ENCODE assay signal across 7 cellular contexts in genomic region chr1:36154765-36155559, GRCh38. TPM values are rescaled to one million over a fixed set of nuclear protein-coding genes. Genes with fewer than 3 reads are reported as not detected.
A peak's percentile ranks its signal among the peaks of the same experiment; 100 is the strongest.
DNase-seq lines count a peak whose midpoint lies in the region; ATAC-seq and TF ChIP-seq lines count a peak whose summit lies in the region.

No MANE protein-coding gene starts in this region.

- ATAC-seq in HG03378 (IDR thresholded peaks at IDR 0.05; ENCODE audit: unreplicated experiment): no peak

- H3K27me3 Mint-ChIP-seq in glutamatergic neuron (ENCODE audit: unreplicated experiment): peaks cover 20% of the 10 kb centered on the region

- H3K27me3 ChIP-seq in HL-60 (ENCODE audit: insufficient read depth, poor library complexity, severe bottlenecking) (no peaks in the 10 kb centered on the region), WERI-Rb-1 (ENCODE audit: insufficient read depth, low read depth, severe bottlenecking) (no peaks in the 10 kb centered on the region), sigmoid colon (no peaks in the 10 kb centered on the region)

- H3K9me3 ChIP-seq in WERI-Rb-1 (ENCODE audit: severe bottlenecking) (no peaks in the 10 kb centered on the region), sigmoid colon (no peaks in the 10 kb centered on the region)

- WGBS in sigmoid colon, 2 donors: 29 to 31% methylated on average over 10 of the region's 10 CpGs

- H3K4me3 ChIP-seq in HL-60 (replicated peaks; ENCODE audit: insufficient read depth, low read length): peak overlapping the region; percentile 88
- H3K4me3 ChIP-seq in WERI-Rb-1 (ENCODE audit: low read depth, low read length): peak overlapping the region; percentile 62
- H3K4me3 ChIP-seq in sigmoid colon: peak overlapping the region; percentile 81 to 100 (median 98)

- H3K36me3 ChIP-seq in WERI-Rb-1 (peaks cover 27% of the 10 kb centered on the region), sigmoid colon (no peaks in the 10 kb centered on the region)

- TF ChIP-seq CTCF in HL-60 (IDR thresholded peaks at IDR 0.05; ENCODE audit: insufficient read depth, low read length) (no peak), WERI-Rb-1 (IDR thresholded peaks at IDR 0.05; ENCODE audit: low read depth, low read length) (no peak), glutamatergic neuron (IDR thresholded peaks at IDR 0.05; ENCODE audit: partially characterized antibody, unreplicated experiment) (no peak), sigmoid colon (IDR thresholded peaks at IDR 0.05) (no peak)

- H3K27ac Mint-ChIP-seq in glutamatergic neuron (ENCODE audit: unreplicated experiment): peak overlapping the region; percentile 77

- TF ChIP-seq POLR2A in sigmoid colon (IDR thresholded peaks at IDR 0.05): no peak

- no peak for TF ChIP-seq EP300 in sigmoid colon (IDR thresholded peaks at IDR 0.05)

- peak overlapping the region; percentile 75 for H3K4me3 Mint-ChIP-seq in glutamatergic neuron (ENCODE audit: unreplicated experiment)

- no peaks in the 10 kb centered on the region for H3K36me3 Mint-ChIP-seq in glutamatergic neuron (ENCODE audit: unreplicated experiment)

- peaks cover 33% of the 10 kb centered on the region for H3K4me1 Mint-ChIP-seq in glutamatergic neuron (ENCODE audit: low read depth, unreplicated experiment)

- H3K27ac ChIP-seq in HL-60 (replicated peaks): peak overlapping the region; percentile 86
- H3K27ac ChIP-seq in WERI-Rb-1: peak overlapping the region; percentile 97
- peak overlapping the region; percentile 98 to 100 (median 100) for H3K27ac ChIP-seq in sigmoid colon

- intact Hi-C loops in sigmoid colon (cut with DNase I): no loop called here

- no peak for DNase-seq in HL-60 (ENCODE audit: low read depth in 1 of 2, low spot score in 1 of 2)
- peak; percentile 32 for DNase-seq in WERI-Rb-1
- peak; percentile 41 for DNase-seq in glutamatergic neuron
- no peak for DNase-seq in sigmoid colon
- DNase-seq in pons (ENCODE audit: low spot score): no peak
- no peak for DNase-seq in DMS153 (lab: John Stamatoyannopoulos, UW)

- H3K9me3 Mint-ChIP-seq in glutamatergic neuron (ENCODE audit: unreplicated experiment): peaks cover 7% of the 10 kb centered on the region

- H3K4me1 ChIP-seq in sigmoid colon: peaks cover 0 to 75% (median 64%) of the 10 kb centered on the region in 4 donors

RNA-seq across cellular contexts. Expression of gene MAP7D1, which starts 1.0 kb away (rescaled TPM):
- total RNA-seq in glutamatergic neuron (ENCODE audit: unreplicated experiment): 152 TPM
- total RNA-seq in sigmoid colon: 100 to 1,000 TPM; 104 to 226 (median 129) TPM
- polyA plus RNA-seq in sigmoid colon: 10 to 100 TPM; 31.8 to 60.9 (median 57.1) TPM

RNA-seq across cellular contexts. Expression of gene TRAPPC3, which starts 5.7 kb away (rescaled TPM):
- total RNA-seq in glutamatergic neuron (ENCODE audit: unreplicated experiment) (30.0 TPM), sigmoid colon (100 to 1,000 TPM; 108 to 177 (median 129) TPM)
- polyA plus RNA-seq in sigmoid colon: 100 to 1,000 TPM in 1 of 3 donors, 10 to 100 TPM in 2; 75.1 to 102 (median 80.9) TPM

RNA-seq across cellular contexts. Expression of gene COL8A2, which starts 29.9 kb away (rescaled TPM):
- total RNA-seq in glutamatergic neuron (ENCODE audit: unreplicated experiment) (not detected), sigmoid colon (10 to 100 TPM in 1 of 4 donors, 1 to 10 TPM in 3; 1.8 to 13.0 (median 4.3) TPM)
- polyA plus RNA-seq in sigmoid colon: 1 to 10 TPM in 2 of 3 donors, under 1 TPM in 1; 0.60 to 3.2 (median 2.4) TPM

Comparison
In these comparisons a context has a peak if more than half of its experiments do, and no peak if none do; other contexts are left out.
1. DNase-seq: peak in WERI-Rb-1 (single experiment) and glutamatergic neuron (single experiment); none in HL-60 (0 of 2), sigmoid colon (single experiment), pons (single experiment) and DMS153 (single experiment).
2. Peak in every context shown above with its lines, with median percentiles within 50 percentile points of each other: H3K27ac ChIP-seq and H3K4me3 ChIP-seq.